8 cellular contexts compared by ENCODE assay signal in the genomic region with DNA sequence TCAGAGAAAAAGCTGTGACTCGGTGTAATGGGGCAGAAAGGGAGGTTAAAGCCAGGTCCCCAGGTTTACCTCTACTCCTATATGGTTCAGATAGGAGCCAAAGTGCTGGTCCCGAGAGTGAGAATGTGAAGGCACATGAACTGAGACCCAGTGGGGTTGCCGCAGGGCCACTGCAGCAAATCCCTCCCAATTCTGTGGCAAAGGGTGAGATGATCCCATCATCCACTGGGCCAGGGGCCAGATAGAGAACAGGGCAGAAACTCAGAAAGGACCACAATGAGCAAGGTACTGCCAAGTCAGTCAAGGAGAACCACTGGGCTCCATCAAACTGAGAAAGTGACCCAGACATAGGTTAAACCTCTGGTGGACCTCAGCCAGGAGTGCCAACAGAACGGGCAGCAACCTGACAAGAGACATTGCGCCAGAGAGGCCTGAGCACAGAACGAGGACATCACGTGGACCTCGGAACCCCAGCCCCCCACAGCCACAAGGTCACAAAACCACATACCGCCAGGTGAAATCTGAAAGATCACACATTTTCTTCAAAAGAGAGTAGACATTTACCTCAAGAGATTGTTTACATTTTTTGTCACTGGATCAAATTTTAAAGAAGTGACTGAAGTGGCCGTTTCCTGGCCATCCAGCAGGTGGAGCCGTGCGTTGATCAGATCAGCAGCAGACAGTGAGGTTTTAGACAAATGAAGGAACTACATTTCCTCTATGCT. TPM values are rescaled to one million over a fixed set of nuclear protein-coding genes. Genes with fewer than 3 reads are reported as not detected.
DNase-seq lines count a peak whose midpoint lies in the region; ATAC-seq and TF ChIP-seq lines count a peak whose summit lies in the region.

No MANE protein-coding gene starts in this region.

- CTCF ChIA-PET in T-cell (lab: Charles Lee), result interaction anchor here (1.6 to 2.2 kb wide), 2 partner anchors 32 kb away, joined by 8 read pairs; no protein-coding TSS in a partner anchor

- peaks cover 0 to 1% of the 10 kb centered on the region in 2 donors for H3K27me3 Mint-ChIP-seq in T-cell

- H3K4me1 Mint-ChIP-seq in T-cell, result no peaks in the 10 kb centered on the region

- TF ChIP-seq POLR2A in NB4 (IDR thresholded peaks at IDR 0.05; ENCODE audit: extremely low read depth, insufficient read length) (no peak), sigmoid colon (IDR thresholded peaks at IDR 0.05) (no peak)

- peak overlapping the region in 1 of 2 donors; percentile 3 for H3K27ac Mint-ChIP-seq in T-cell

- DNase-seq in DMS53 treated with DMSO at 0.1 percent for 48 hours (lab: John Stamatoyannopoulos, UW; ENCODE audit: unreplicated experiment) (peak; percentile 93), H4 (ENCODE audit: low spot score) (peak; percentile 49), NB4 (ENCODE audit: low read depth) (peak; percentile 91), T-cell (peak; percentile 42 to 74 (median 64)), amniotic epithelial cell (ENCODE audit: low read depth) (peak; percentile 61), left ventricle myocardium inferior (peak; percentile 61), sigmoid colon (peak; percentile 76)

- no peaks in the 10 kb centered on the region for H3K36me3 ChIP-seq in left ventricle myocardium inferior
- no peaks in the 10 kb centered on the region for H3K36me3 ChIP-seq in sigmoid colon

- TF ChIP-seq CTCF in NB4 (IDR thresholded peaks at IDR 0.05; ENCODE audit: low read depth, low read length) (peak; percentile 100), left ventricle myocardium inferior (IDR thresholded peaks at IDR 0.05; ENCODE audit: borderline replicate concordance) (peak; percentile 90), sigmoid colon (IDR thresholded peaks at IDR 0.05) (peak; percentile 81 to 88 (median 83))

- H3K9me3 Mint-ChIP-seq in T-cell, result no peaks in the 10 kb centered on the region

- H3K27ac ChIP-seq in left ventricle myocardium inferior (replicated peaks) (no peak overlapping the region), sigmoid colon (no peak overlapping the region)

- no peak overlapping the region for H3K4me3 ChIP-seq in NB4 (ENCODE audit: low read depth, low read length)
- no peak overlapping the region for H3K4me3 ChIP-seq in left ventricle myocardium inferior
- no peak overlapping the region for H3K4me3 ChIP-seq in sigmoid colon

- H3K4me1 ChIP-seq in left ventricle myocardium inferior (peaks cover 12% of the 10 kb centered on the region), sigmoid colon (peaks cover 0 to 6% (median 0%) of the 10 kb centered on the region in 4 donors)

- H3K36me3 Mint-ChIP-seq in T-cell, result no peaks in the 10 kb centered on the region

- POLR2A ChIA-PET in T-cell (lab: Charles Lee), result interaction anchor here in 1 of 2 donors (0.5 kb wide), 1 partner anchor 299 kb away, joined by 3 read pairs; no protein-coding TSS in a partner anchor

- no peak overlapping the region for H3K4me3 Mint-ChIP-seq in T-cell

- intact Hi-C loops in left ventricle myocardium inferior (cut with micrococcal nuclease) (loop anchor here (2.0 kb wide), 1 partner anchor 31 kb away; no protein-coding TSS in a partner anchor), sigmoid colon (cut with DNase I) (loop anchor here (1.0 to 10.0 kb wide), 4 partner anchors 32 to 461 kb away; partner anchors contain the start of genes FGFR1OP2, INTS13 and TM7SF3)

- ATAC-seq in T-cell (replicated peaks in 1 of 4), result peak; percentile 89 to 95 (median 93)
- ATAC-seq in GM21528 (IDR thresholded peaks at IDR 0.05; ENCODE audit: low FRiP score, unreplicated experiment), result no peak

- WGBS in sigmoid colon, 2 donors, result 36 to 50% methylated on average over 12 of the region's 12 CpGs

- H3K27me3 ChIP-seq in left ventricle myocardium inferior (ENCODE audit: low read depth) (no peaks in the 10 kb centered on the region), sigmoid colon (no peaks in the 10 kb centered on the region)

- TF ChIP-seq EP300 in sigmoid colon (IDR thresholded peaks at IDR 0.05), result no peak

- H3K9me3 ChIP-seq in left ventricle myocardium inferior (replicated peaks), result no peaks in the 10 kb centered on the region
- no peaks in the 10 kb centered on the region for H3K9me3 ChIP-seq in sigmoid colon

RNA-seq across cellular contexts. Expression of gene ITPR2, which starts 20.5 kb away (rescaled TPM):
- 6.0 and 9.3 TPM in 2 replicates for total RNA-seq in H4 (2014; rRNA removed; shearing (Covaris generic))
- total RNA-seq in T-cell (10 to 100 TPM; 38.8 to 52.5 (median 44.5) TPM), left ventricle myocardium inferior (15.8 TPM), sigmoid colon (10 to 100 TPM; 58.9 to 78.1 (median 64.0) TPM)
- polyA plus RNA-seq in sigmoid colon, result 1 to 10 TPM; 1.4 to 6.2 (median 1.8) TPM
